Comparison of ENCODE assay signal across 16 cellular contexts in genomic region chr7:5408777-5409176, GRCh38. TPM values are rescaled to one million over a fixed set of nuclear protein-coding genes. Genes with fewer than 3 reads are reported as not detected.
DNase-seq lines count a peak whose midpoint lies in the region; ATAC-seq lines count a peak whose summit lies in the region.
"Had no signal": no experiment of that assay in that cellular context is flagged by ENCODE, and none has a peak within 500 bp of the region (broad histone marks: within the 10 kb centered on the region; RNA-seq: fewer than 3 reads in every experiment).

No MANE protein-coding gene starts in this region.

- H3K4me3 Mint-ChIP-seq in CD4-positive, alpha-beta memory T cell: no peak overlapping the region
- H3K4me3 Mint-ChIP-seq in stimulated activated naive CD8-positive, alpha-beta T cell treated with anti-CD3 and anti-CD28 coated beads, Interleukin-15, amount 100 ng/mL, for 72 hours: no peak overlapping the region
- H3K4me3 Mint-ChIP-seq: activated T-cell treated with anti-CD3 and anti-CD28 coated beads, Interleukin-2, amount 50 U/mL, for 72 hours; naive B cell had no signal

- WGBS in mesodermal cell (ENCODE audit: insufficient coverage in 2 of 2), 2 experiments: 65 to 81% methylated on average over 2 to 3 of the region's 4 CpGs

- peaks cover 49% of the 10 kb centered on the region for H3K79me2 ChIP-seq in ACC112 (ENCODE audit: control insufficient read depth, insufficient read depth, low read length, unreplicated experiment)

- no peak overlapping the region for H2AFZ ChIP-seq in ACC112 (ENCODE audit: low read length, unreplicated experiment)

- POLR2A ChIA-PET in CD4-positive, alpha-beta memory T cell (lab: Charles Lee; ENCODE audit: partially characterized antibody): interaction anchor here (0.6 kb wide), 1 partner anchor 150 kb away, joined by 3 read pairs; no protein-coding TSS in a partner anchor

- peaks cover 14% of the 10 kb centered on the region for H3K4me1 ChIP-seq in ACC112 (ENCODE audit: control insufficient read depth, insufficient read depth, low read length, unreplicated experiment)
- peaks cover 31% of the 10 kb centered on the region for H3K4me1 ChIP-seq in mesodermal cell (ENCODE audit: control insufficient read depth, insufficient read depth, low read length, poor library complexity, severe bottlenecking)
- H3K4me1 ChIP-seq in CD4-positive, alpha-beta memory T cell (ENCODE audit: insufficient read depth, low read length): no peaks in the 10 kb centered on the region

- peak; percentile 51 for DNase-seq in LoVo (ENCODE audit: low spot score)
- DNase-seq in epithelial cell of prostate (ENCODE audit: low read depth, low spot score): no peak
- no peak for DNase-seq in activated naive CD4-positive, alpha-beta T cell (lab: John Stamatoyannopoulos, UW)
- no peak for DNase-seq in CD4-positive, alpha-beta memory T cell
- no peak for DNase-seq in activated CD4-positive, alpha-beta T cell treated with anti-CD3 and anti-CD28 coated beads, Interleukin-2, amount 50 U/mL, for 4 hours
- DNase-seq in stimulated activated naive CD8-positive, alpha-beta T cell treated with anti-CD3 and anti-CD28 coated beads, Interleukin-15, amount 100 ng/mL, for 72 hours: no peak
- DNase-seq: activated T-cell treated with anti-CD3 and anti-CD28 coated beads, Interleukin-2, amount 50 U/mL, for 72 hours; anterior cingulate cortex; DND-41; naive B cell; NCI-H187 treated with DMSO at 0.1 percent for 48 hours; SK-N-SH; spleen had no signal

- no peaks in the 10 kb centered on the region for H3K36me3 Mint-ChIP-seq in CD4-positive, alpha-beta memory T cell
- H3K36me3 Mint-ChIP-seq: naive B cell had no signal

- H3K9me3 Mint-ChIP-seq in CD4-positive, alpha-beta memory T cell: no peaks in the 10 kb centered on the region
- H3K9me3 Mint-ChIP-seq in stimulated activated naive CD8-positive, alpha-beta T cell treated with anti-CD3 and anti-CD28 coated beads, Interleukin-15, amount 100 ng/mL, for 72 hours: no peaks in the 10 kb centered on the region
- H3K9me3 Mint-ChIP-seq: activated T-cell treated with anti-CD3 and anti-CD28 coated beads, Interleukin-2, amount 50 U/mL, for 72 hours; naive B cell had no signal

- CTCF ChIA-PET in CD4-positive, alpha-beta memory T cell (lab: Charles Lee; ENCODE audit: partially characterized antibody): no interaction called here

- intact Hi-C loops in CD4-positive, alpha-beta memory T cell (cut with micrococcal nuclease): no loop called here

- peak overlapping the region; percentile 79 for H3K27ac ChIP-seq in ACC112 (ENCODE audit: low read depth, low read length)
- H3K27ac ChIP-seq in epithelial cell of prostate: peak overlapping the region; percentile 6
- H3K27ac ChIP-seq in mesodermal cell (ENCODE audit: low read depth, low read length, severe bottlenecking): peak overlapping the region; percentile 19
- H3K27ac ChIP-seq in CD4-positive, alpha-beta memory T cell (ENCODE audit: low read depth, low read length): no peak overlapping the region

- peaks cover 5 to 10% of the 10 kb centered on the region in 2 donors for H3K27me3 Mint-ChIP-seq in CD4-positive, alpha-beta memory T cell
- H3K27me3 Mint-ChIP-seq in stimulated activated naive CD8-positive, alpha-beta T cell treated with anti-CD3 and anti-CD28 coated beads, Interleukin-15, amount 100 ng/mL, for 72 hours: peaks cover 46% of the 10 kb centered on the region

- H3K27me3 ChIP-seq in ACC112 (ENCODE audit: insufficient read depth, low read length): no peaks in the 10 kb centered on the region
- H3K27me3 ChIP-seq in CD4-positive, alpha-beta memory T cell (ENCODE audit: insufficient read depth, low read length): no peaks in the 10 kb centered on the region
- H3K27me3 ChIP-seq: spleen had no signal

- H3K9me3 ChIP-seq in mesodermal cell (ENCODE audit: control insufficient read depth, low read length): peaks cover 7% of the 10 kb centered on the region
- H3K9me3 ChIP-seq in CD4-positive, alpha-beta memory T cell (ENCODE audit: control insufficient read depth in 1 of 2, low read length in 2 of 2): no peaks in the 10 kb centered on the region
- H3K9me3 ChIP-seq: SK-N-SH, spleen had no signal

- peaks cover 0 to 2% (median 0%) of the 10 kb centered on the region in 4 donors for H3K4me1 Mint-ChIP-seq in CD4-positive, alpha-beta memory T cell
- no peaks in the 10 kb centered on the region for H3K4me1 Mint-ChIP-seq in stimulated activated naive CD8-positive, alpha-beta T cell treated with anti-CD3 and anti-CD28 coated beads, Interleukin-15, amount 100 ng/mL, for 72 hours
- H3K4me1 Mint-ChIP-seq: naive B cell had no signal

- H3K27ac Mint-ChIP-seq in CD4-positive, alpha-beta memory T cell: no peak overlapping the region
- H3K27ac Mint-ChIP-seq in stimulated activated naive CD8-positive, alpha-beta T cell treated with anti-CD3 and anti-CD28 coated beads, Interleukin-15, amount 100 ng/mL, for 72 hours: no peak overlapping the region
- H3K27ac Mint-ChIP-seq: activated T-cell treated with anti-CD3 and anti-CD28 coated beads, Interleukin-2, amount 50 U/mL, for 72 hours had no signal

- ATAC-seq in stimulated activated naive CD8-positive, alpha-beta T cell treated with anti-CD3 and anti-CD28 coated beads, Interleukin-15, amount 100 ng/mL, for 72 hours: no peak
- ATAC-seq: activated T-cell treated with anti-CD3 and anti-CD28 coated beads, Interleukin-2, amount 50 U/mL, for 72 hours; K562 had no signal

- H3K36me3 ChIP-seq in ACC112 (ENCODE audit: insufficient read depth, low read length) (no peaks in the 10 kb centered on the region), mesodermal cell (ENCODE audit: control insufficient read depth, insufficient read depth, low read length) (peaks cover 59% of the 10 kb centered on the region)
- H3K36me3 ChIP-seq in CD4-positive, alpha-beta memory T cell (ENCODE audit: insufficient read depth, low read length): no peaks in the 10 kb centered on the region

- no peak overlapping the region for H3K4me3 ChIP-seq in ACC112 (ENCODE audit: low read depth, low read length)
- no peak overlapping the region for H3K4me3 ChIP-seq in mesodermal cell (ENCODE audit: extremely low read depth, insufficient read depth, low read length, poor library complexity, severe bottlenecking)
- no peak overlapping the region for H3K4me3 ChIP-seq in CD4-positive, alpha-beta memory T cell (ENCODE audit: low read length in 2 of 2)
- H3K4me3 ChIP-seq: K562, spleen had no signal

RNA-seq across cellular contexts. Expression of gene TNRC18, which starts 14.9 kb away (rescaled TPM):
- polyA plus RNA-seq in mesodermal cell (2013, experiment 1 of 2): 37.0 TPM
- polyA plus RNA-seq in mesodermal cell (2013, experiment 2 of 2): 35.2 TPM
- 10 to 100 TPM; 47.3 to 48.9 TPM for total RNA-seq in CD4-positive, alpha-beta memory T cell
- polyA plus RNA-seq in CD4-positive, alpha-beta memory T cell: 1 to 10 TPM in 1 of 2 donors, under 1 TPM in 1; 0.11 to 1.7 TPM
